8 cellular contexts compared by ENCODE assay signal in genomic region chr10:58267713-58268453, GRCh38. TPM values are rescaled to one million over a fixed set of nuclear protein-coding genes. Genes with fewer than 3 reads are reported as not detected.
DNase-seq lines count a peak whose midpoint lies in the region; ATAC-seq and TF ChIP-seq lines count a peak whose summit lies in the region.

Gene IPMK, minus strand, starts transcription at chr10:58267894. Its CDS starts 283 bp downstream, at chr10:58267611.

- POLR2A ChIA-PET in activated CD4-positive, alpha-beta memory T cell treated with anti-CD3 and anti-CD28 coated beads, Interleukin-2, amount 10 ng/mL, durations not matched to agents 7 days and 5 days (lab: Charles Lee), result interaction anchor here (0.6 to 2.9 kb wide), 6 partner anchors 15 to 117 kb away, joined by 3 to 16 read pairs (median 10); partner anchors contain the start of genes TFAM and UBE2D1

- H3K9me3 Mint-ChIP-seq in activated CD4-positive, alpha-beta memory T cell treated with anti-CD3 and anti-CD28 coated beads, Interleukin-2, amount 10 ng/mL, durations not matched to agents 7 days and 5 days, result no peaks in the 10 kb centered on the region

- peak; percentile 69 to 98 (median 91) for DNase-seq in C1 segment of cervical spinal cord (lab: John Stamatoyannopoulos, UW)
- DNase-seq in NCI-H82 (lab: John Stamatoyannopoulos, UW), result peak; percentile 89
- peak; percentile 95 for DNase-seq in activated CD4-positive, alpha-beta memory T cell treated with anti-CD3 and anti-CD28 coated beads, Interleukin-2, amount 10 ng/mL, durations not matched to agents 7 days and 5 days
- peak; percentile 94 for DNase-seq in lung (ENCODE audit: low spot score)
- peak; percentile 85 to 90 (median 87) for DNase-seq in stimulated activated CD4-positive, alpha-beta T cell treated with anti-CD3 and anti-CD28 coated beads, TNF-alpha, amount 100 ng/mL, for 4 hours (ENCODE audit: low read depth in 3 of 3)

- no peak for TF ChIP-seq CTCF in lung (IDR thresholded peaks at IDR 0.05; ENCODE audit: control extremely low read depth, extremely low read depth)

- H3K27ac Mint-ChIP-seq in activated CD4-positive, alpha-beta memory T cell treated with anti-CD3 and anti-CD28 coated beads, Interleukin-2, amount 10 ng/mL, durations not matched to agents 7 days and 5 days, result peak within 1 kb of the TSS; percentile 94

- CTCF ChIA-PET in activated CD4-positive, alpha-beta memory T cell treated with anti-CD3 and anti-CD28 coated beads, Interleukin-2, amount 10 ng/mL, durations not matched to agents 7 days and 5 days (lab: Charles Lee), result interaction anchor here (1.2 to 1.3 kb wide), 3 partner anchors 23 to 1638 kb away, joined by 3 to 12 read pairs (median 3); partner anchors contain the start of gene CCDC6

- H3K4me3 ChIP-seq in duodenal mucosa (ENCODE audit: low read depth in 1 of 2, low read length in 2 of 2) (peak within 1 kb of the TSS; percentile 96), lung (peak within 1 kb of the TSS; percentile 81)

- H3K9ac ChIP-seq in duodenal mucosa (ENCODE audit: low read depth in 1 of 2, low read length in 2 of 2), result peak within 1 kb of the TSS; percentile 77 to 96

- WGBS in lung, 2 donors, result 0 to 1% methylated on average over 44 to 76 of the region's 76 CpGs

- H3K36me3 ChIP-seq in duodenal mucosa (ENCODE audit: control insufficient read depth in 1 of 2, insufficient read depth in 2 of 2, low read length in 2 of 2) (no peaks in the 10 kb centered on the region), lung (ENCODE audit: control insufficient read depth in 2 of 2, insufficient read depth in 2 of 2, low read length in 2 of 2) (no peaks in the 10 kb centered on the region)

- no peaks in the 10 kb centered on the region for H3K9me3 ChIP-seq in duodenal mucosa (ENCODE audit: control insufficient read depth in 1 of 2, low read length in 2 of 2)
- H3K9me3 ChIP-seq in lung (ENCODE audit: control insufficient read depth in 2 of 2, insufficient read depth in 1 of 2, low read length in 1 of 2), result peaks cover 0 to 2% of the 10 kb centered on the region in 2 donors

- H3K27me3 ChIP-seq in duodenal mucosa (ENCODE audit: control insufficient read depth in 1 of 2, insufficient read depth in 2 of 2, low read length in 2 of 2) (no peaks in the 10 kb centered on the region), lung (ENCODE audit: control insufficient read depth, insufficient read depth) (no peaks in the 10 kb centered on the region)

- ATAC-seq in GM19351 (IDR thresholded peaks at IDR 0.05; ENCODE audit: unreplicated experiment) (peak; percentile 48), HG03469 (IDR thresholded peaks at IDR 0.05; ENCODE audit: unreplicated experiment) (peak; percentile 44), lung (ENCODE audit: insufficient read depth, low FRiP score) (peak; percentile 83)

- H3K4me1 Mint-ChIP-seq in activated CD4-positive, alpha-beta memory T cell treated with anti-CD3 and anti-CD28 coated beads, Interleukin-2, amount 10 ng/mL, durations not matched to agents 7 days and 5 days, result peaks cover 30% of the 10 kb centered on the region

- no peaks in the 10 kb centered on the region for H3K27me3 Mint-ChIP-seq in activated CD4-positive, alpha-beta memory T cell treated with anti-CD3 and anti-CD28 coated beads, Interleukin-2, amount 10 ng/mL, durations not matched to agents 7 days and 5 days

- H3K4me1 ChIP-seq in duodenal mucosa (ENCODE audit: control insufficient read depth in 1 of 2, insufficient read depth in 2 of 2, low read length in 2 of 2), result peaks cover 21 to 23% of the 10 kb centered on the region in 2 donors
- H3K4me1 ChIP-seq in lung (ENCODE audit: control insufficient read depth in 2 of 2, insufficient read depth in 2 of 2, low read length in 2 of 2), result peaks cover 0 to 4% of the 10 kb centered on the region in 2 donors

- H3K36me3 Mint-ChIP-seq in activated CD4-positive, alpha-beta memory T cell treated with anti-CD3 and anti-CD28 coated beads, Interleukin-2, amount 10 ng/mL, durations not matched to agents 7 days and 5 days (ENCODE audit: low read depth), result peaks cover 5% of the 10 kb centered on the region

- peak within 1 kb of the TSS; percentile 98 for H3K4me3 Mint-ChIP-seq in activated CD4-positive, alpha-beta memory T cell treated with anti-CD3 and anti-CD28 coated beads, Interleukin-2, amount 10 ng/mL, durations not matched to agents 7 days and 5 days

- H3K27ac ChIP-seq in duodenal mucosa (ENCODE audit: low read depth, low read length) (peak within 1 kb of the TSS; percentile 90), lung (ENCODE audit: low read depth in 1 of 2, low read length in 1 of 2) (peak within 1 kb of the TSS; percentile 94 to 100)

RNA-seq across cellular contexts. Expression of gene IPMK, which starts in this region (rescaled TPM):
- 1 to 10 TPM; 6.9 to 7.0 TPM for total RNA-seq in activated CD4-positive, alpha-beta memory T cell treated with anti-CD3 and anti-CD28 coated beads, Interleukin-2, amount 10 ng/mL, durations not matched to agents 7 days and 5 days
- 10 to 100 TPM in 1 of 2 donors, 1 to 10 TPM in 1; 5.5 to 16.7 TPM for total RNA-seq in lung
- 1 to 10 TPM; 2.6 to 4.6 TPM for polyA plus RNA-seq in lung

Comparison
In these comparisons a context has a peak if more than half of its experiments do, and no peak if none do; other contexts are left out.
1. Peak in every context shown above with its lines: DNase-seq, ATAC-seq, H3K4me3 ChIP-seq and H3K27ac ChIP-seq.